9 cellular contexts compared by ENCODE assay signal in genomic region chr6:2942916-2943563, GRCh38. TPM values are rescaled to one million over a fixed set of nuclear protein-coding genes. Genes with fewer than 3 reads are reported as not detected.
DNase-seq lines count a peak whose midpoint lies in the region; ATAC-seq and TF ChIP-seq lines count a peak whose summit lies in the region.
"Had no signal": no experiment of that assay in that cellular context is flagged by ENCODE, and none has a peak within 500 bp of the region (broad histone marks: within the 10 kb centered on the region; RNA-seq: fewer than 3 reads in every experiment).

No MANE protein-coding gene starts in this region.

- 66 to 71% methylated on average over 12 of the region's 12 CpGs for WGBS in tibial nerve, 2 donors

- peaks cover 0 to 21% (median 9%) of the 10 kb centered on the region in 11 donors for H3K9me3 Mint-ChIP-seq in naive thymus-derived CD4-positive, alpha-beta T cell

- DNase-seq in OCI-LY7 (ENCODE audit: low spot score) = peak; percentile 62
- DNase-seq in naive thymus-derived CD4-positive, alpha-beta T cell = peak in 7 of 9 donors; percentile 28 to 70 (median 57)
- no peak for DNase-seq in C1 segment of cervical spinal cord (lab: John Stamatoyannopoulos, UW)
- no peak for DNase-seq in D341Med (ENCODE audit: low spot score)
- DNase-seq in tibial nerve (ENCODE audit: low spot score in 2 of 2) = no peak
- DNase-seq: body of pancreas had no signal

- no peak for TF ChIP-seq CTCF in DOHH2 (IDR thresholded peaks at IDR 0.05; ENCODE audit: low read depth, low read length, poor library complexity, severe bottlenecking)
- TF ChIP-seq CTCF in OCI-LY7 (conservative IDR thresholded peaks at IDR 0.05; ENCODE audit: low read length) = no peak
- no peak for TF ChIP-seq CTCF in tibial nerve (IDR thresholded peaks at IDR 0.05)

- TF ChIP-seq EP300 in tibial nerve (IDR thresholded peaks at IDR 0.05) = no peak

- H3K4me3 Mint-ChIP-seq in naive thymus-derived CD4-positive, alpha-beta T cell = peak overlapping the region; percentile 66 to 91 (median 82)

- peaks cover 3% of the 10 kb centered on the region; the same call in 1 of the 2 replicates for H3K9me3 ChIP-seq in DOHH2 (ENCODE audit: control insufficient read depth, insufficient read depth, low read length)
- H3K9me3 ChIP-seq in OCI-LY7 (ENCODE audit: low read length) = no peaks in the 10 kb centered on the region; the same call in 1 of the 2 replicates
- H3K9me3 ChIP-seq in duodenal mucosa (ENCODE audit: control insufficient read depth in 1 of 2, low read length in 2 of 2) = no peaks in the 10 kb centered on the region
- peaks cover 0 to 4% (median 0%) of the 10 kb centered on the region in 3 experiments for H3K9me3 ChIP-seq in naive thymus-derived CD4-positive, alpha-beta T cell (ENCODE audit: control insufficient read depth in 2 of 3, low read length in 3 of 3)
- H3K9me3 ChIP-seq in tibial nerve = no peaks in the 10 kb centered on the region
- H3K9me3 ChIP-seq: body of pancreas had no signal

- no TSS peak for BruUV-seq in OCI-LY7 (replicated peaks; lab: Mats Ljungman, UMichigan)

- peaks cover 0 to 27% (median 0%) of the 10 kb centered on the region in 5 donors for H3K27me3 Mint-ChIP-seq in naive thymus-derived CD4-positive, alpha-beta T cell

- H3K27ac ChIP-seq in DOHH2 (ENCODE audit: low read depth, low read length) (peak overlapping the region; percentile 81), OCI-LY7 (ENCODE audit: low read depth, low read length, poor library complexity, severe bottlenecking) (peak overlapping the region; percentile 87), duodenal mucosa (ENCODE audit: low read depth, low read length) (no peak overlapping the region), tibial nerve (peak overlapping the region in 2 of 4 donors; percentile 7 to 16)
- peak overlapping the region; percentile 71 for H3K27ac ChIP-seq in naive thymus-derived CD4-positive, alpha-beta T cell (ENCODE audit: low read depth, low read length)
- H3K27ac ChIP-seq: body of pancreas had no signal

- H3K4me3 ChIP-seq in DOHH2 (ENCODE audit: low read length) (peak overlapping the region; percentile 61), OCI-LY7 (ENCODE audit: low read depth, low read length, poor library complexity, severe bottlenecking) (peak overlapping the region; percentile 56), duodenal mucosa (ENCODE audit: low read depth in 1 of 2, low read length in 2 of 2) (peak overlapping the region; percentile 2 to 45), tibial nerve (no peak overlapping the region)
- peak overlapping the region; percentile 15 for H3K4me3 ChIP-seq in naive thymus-derived CD4-positive, alpha-beta T cell (ENCODE audit: low read length)
- H3K4me3 ChIP-seq: body of pancreas had no signal

- POLR2A ChIA-PET in OCI-LY7 (lab: Charles Lee) = interaction anchor here (0.8 to 3.1 kb wide), 14 partner anchors 9 to 174 kb away, joined by 3 to 18 read pairs (median 6); no protein-coding TSS in a partner anchor
- POLR2A ChIA-PET in naive thymus-derived CD4-positive, alpha-beta T cell (lab: Charles Lee) = interaction anchor here (0.5 to 17.3 kb wide), 18 partner anchors 9 to 117 kb away, joined by 3 to 440 read pairs (median 5); partner anchors contain the start of genes NQO2 and SERPINB1

- H3K79me2 ChIP-seq in DOHH2 (ENCODE audit: control insufficient read depth, low read length) = no peaks in the 10 kb centered on the region
- no peaks in the 10 kb centered on the region for H3K79me2 ChIP-seq in OCI-LY7 (ENCODE audit: insufficient read depth, low read depth, low read length)

- H3F3A ChIP-seq in DOHH2 (ENCODE audit: control insufficient read depth, insufficient read depth) = peaks cover 23% of the 10 kb centered on the region

- H3K36me3 ChIP-seq in DOHH2 (ENCODE audit: control insufficient read depth, low read length) (no peaks in the 10 kb centered on the region), OCI-LY7 (ENCODE audit: insufficient read depth, low read length) (no peaks in the 10 kb centered on the region), duodenal mucosa (ENCODE audit: control insufficient read depth in 1 of 2, insufficient read depth in 2 of 2, low read length in 2 of 2) (peaks cover 9 to 11% of the 10 kb centered on the region in 2 donors), tibial nerve (peaks cover 0 to 20% (median 0%) of the 10 kb centered on the region in 3 donors)
- peaks cover 0 to 8% (median 0%) of the 10 kb centered on the region in 3 experiments for H3K36me3 ChIP-seq in naive thymus-derived CD4-positive, alpha-beta T cell (ENCODE audit: control insufficient read depth in 2 of 3, insufficient read depth in 3 of 3, low read length in 3 of 3)

- H3K36me3 Mint-ChIP-seq in naive thymus-derived CD4-positive, alpha-beta T cell = peaks cover 0 to 37% (median 19%) of the 10 kb centered on the region in 5 donors

- H3K4me1 Mint-ChIP-seq in naive thymus-derived CD4-positive, alpha-beta T cell = peaks cover 25 to 71% (median 59%) of the 10 kb centered on the region in 7 donors

- H3K4me2 ChIP-seq in DOHH2 (ENCODE audit: low read length) = peak overlapping the region; percentile 82
- peak overlapping the region; percentile 83 for H3K4me2 ChIP-seq in OCI-LY7 (ENCODE audit: low read length)

- peak overlapping the region in 1 of 2 donors; percentile 38 for H3K9ac ChIP-seq in duodenal mucosa (ENCODE audit: low read depth in 1 of 2, low read length in 2 of 2)

- H3K27ac Mint-ChIP-seq in naive thymus-derived CD4-positive, alpha-beta T cell = peak overlapping the region; percentile 74 to 100 (median 94)

- peak; percentile 37 for ATAC-seq in naive thymus-derived CD4-positive, alpha-beta T cell
- ATAC-seq in GM19328 (IDR thresholded peaks at IDR 0.05; ENCODE audit: unreplicated experiment) = no peak
- ATAC-seq: body of pancreas had no signal

- H3K4me1 ChIP-seq in DOHH2 (ENCODE audit: control insufficient read depth, low read length) (peaks cover 71% of the 10 kb centered on the region), OCI-LY7 (ENCODE audit: insufficient read depth, low read length, poor library complexity, severe bottlenecking) (peaks cover 80% of the 10 kb centered on the region), duodenal mucosa (ENCODE audit: control insufficient read depth in 1 of 2, insufficient read depth in 2 of 2, low read length in 2 of 2) (peaks cover 7 to 18% of the 10 kb centered on the region in 2 donors), tibial nerve (peaks cover 0 to 4% (median 2%) of the 10 kb centered on the region in 4 donors)
- H3K4me1 ChIP-seq in naive thymus-derived CD4-positive, alpha-beta T cell (ENCODE audit: control insufficient read depth in 2 of 2, insufficient read depth in 2 of 2, low read length in 2 of 2) = peaks cover 14 to 56% of the 10 kb centered on the region in 2 donors
- H3K4me1 ChIP-seq: body of pancreas had no signal

- TF ChIP-seq POLR2A in tibial nerve (IDR thresholded peaks at IDR 0.05) = no peak

- H3K9me2 ChIP-seq in DOHH2 (replicated peaks; ENCODE audit: control insufficient read depth, low read length) = no peaks in the 10 kb centered on the region
- no peaks in the 10 kb centered on the region for H3K9me2 ChIP-seq in OCI-LY7 (ENCODE audit: insufficient read depth, low read length)

- H4K20me1 ChIP-seq in DOHH2 (ENCODE audit: control insufficient read depth, insufficient read depth, low read depth, low read length) = no peaks in the 10 kb centered on the region
- H4K20me1 ChIP-seq in OCI-LY7 (ENCODE audit: insufficient read depth, low read length) = no peaks in the 10 kb centered on the region

- CTCF ChIA-PET in OCI-LY7 (lab: Charles Lee; ENCODE audit: unreplicated experiment) = interaction anchor here (0.6 to 2.9 kb wide), 3 partner anchors 9 to 80 kb away, joined by 3 to 20 read pairs (median 3); no protein-coding TSS in a partner anchor
- CTCF ChIA-PET in naive thymus-derived CD4-positive, alpha-beta T cell (lab: Charles Lee) = interaction anchor here (0.6 to 5.4 kb wide), 8 partner anchors 9 to 152 kb away, joined by 3 to 41 read pairs (median 4); partner anchors contain the start of gene SERPINB1

- intact Hi-C loops in OCI-LY7 (cut with micrococcal nuclease; ENCODE audit: unreplicated experiment) = loop anchor here (2.0 kb wide), 2 partner anchors 46 to 126 kb away; partner anchors contain the start of gene RIPK1
- intact Hi-C loops in naive thymus-derived CD4-positive, alpha-beta T cell (cut with micrococcal nuclease) = loop anchor here (1.0 to 5.0 kb wide), 3 partner anchors 9 to 401 kb away; partner anchors contain the start of gene RIPK1 (in 1 of the 2)

- H2AFZ ChIP-seq in OCI-LY7 (ENCODE audit: low read length) = peak overlapping the region; percentile 92

- no peaks in the 10 kb centered on the region for H3K27me3 ChIP-seq in DOHH2 (ENCODE audit: control insufficient read depth, low read length)
- H3K27me3 ChIP-seq in duodenal mucosa (ENCODE audit: control insufficient read depth in 1 of 2, insufficient read depth in 2 of 2, low read length in 2 of 2) = no peaks in the 10 kb centered on the region
- no peaks in the 10 kb centered on the region for H3K27me3 ChIP-seq in naive thymus-derived CD4-positive, alpha-beta T cell (ENCODE audit: control insufficient read depth in 2 of 2, insufficient read depth in 2 of 2, low read length in 2 of 2)
- no peaks in the 10 kb centered on the region for H3K27me3 ChIP-seq in tibial nerve
- H3K27me3 ChIP-seq: body of pancreas had no signal

RNA-seq across cellular contexts. Expression of gene SERPINB6, which starts 28.3 kb away (rescaled TPM):
- total RNA-seq in OCI-LY7 (2014; rRNA removed; shearing (Covaris generic)) = not detected in 2 replicates
- 8.9 and 13.2 TPM in 2 replicates for total RNA-seq in OCI-LY7 (2022)
- total RNA-seq in naive thymus-derived CD4-positive, alpha-beta T cell = 10 to 100 TPM; 19.7 to 60.5 (median 56.4) TPM
- polyA plus RNA-seq in naive thymus-derived CD4-positive, alpha-beta T cell = 10 to 100 TPM; 77.9 to 94.2 TPM
- total RNA-seq in tibial nerve = 100 to 1,000 TPM; 130 to 185 (median 155) TPM

RNA-seq across cellular contexts. Expression of gene SERPINB9, which starts 39.9 kb away (rescaled TPM):
- total RNA-seq in OCI-LY7 (2014; rRNA removed; shearing (Covaris generic)) = 74.7 and 78.4 TPM in 2 replicates
- total RNA-seq in OCI-LY7 (2022) (166 and 167 TPM in 2 replicates), tibial nerve (10 to 100 TPM; 17.1 to 54.4 (median 35.8) TPM)
- 10 to 100 TPM; 25.1 to 74.4 (median 52.0) TPM for total RNA-seq in naive thymus-derived CD4-positive, alpha-beta T cell
- 10 to 100 TPM; 33.1 to 34.1 TPM for polyA plus RNA-seq in naive thymus-derived CD4-positive, alpha-beta T cell

RNA-seq across cellular contexts. Expression of gene NQO2, which starts 56.7 kb away (rescaled TPM):
- 8.4 and 11.1 TPM in 2 replicates for total RNA-seq in OCI-LY7 (2014; rRNA removed; shearing (Covaris generic))
- total RNA-seq in OCI-LY7 (2022) = 9.9 and 12.2 TPM in 2 replicates
- total RNA-seq in naive thymus-derived CD4-positive, alpha-beta T cell = 10 to 100 TPM in 4 of 5 experiments, 1 to 10 TPM in 1; 8.1 to 34.6 (median 22.6) TPM
- polyA plus RNA-seq in naive thymus-derived CD4-positive, alpha-beta T cell = 10 to 100 TPM; 44.4 to 52.0 TPM
- 10 to 100 TPM; 18.8 to 33.6 (median 25.8) TPM for total RNA-seq in tibial nerve

Comparison
In these comparisons a context has a peak if more than half of its experiments do, and no peak if none do; other contexts are left out.
1. H3K4me3 ChIP-seq: peak in DOHH2 (single experiment), OCI-LY7 (single experiment), duodenal mucosa (2 of 2) and naive thymus-derived CD4-positive, alpha-beta T cell (single experiment); none in tibial nerve (0 of 4).
2. DNase-seq: peak in OCI-LY7 (single experiment) and naive thymus-derived CD4-positive, alpha-beta T cell (7 of 9); none in C1 segment of cervical spinal cord (0 of 14), D341Med (single experiment) and tibial nerve (0 of 2).